16 cellular contexts compared by ENCODE assay signal in genomic region chr17:63714550-63715277, GRCh38. TPM values are rescaled to one million over a fixed set of nuclear protein-coding genes. Genes with fewer than 3 reads are reported as not detected.
DNase-seq lines count a peak whose midpoint lies in the region; ATAC-seq and FAIRE-seq lines count a peak whose summit lies in the region.
"Had no signal": no experiment of that assay in that cellular context is flagged by ENCODE, and none has a peak within 500 bp of the region (broad histone marks: within the 10 kb centered on the region; RNA-seq: fewer than 3 reads in every experiment).

No MANE protein-coding gene starts in this region.

- peak; percentile 23 for FAIRE-seq in urothelium cell line (lab: Jason Lieb, UNC)

- peak overlapping the region; percentile 37 to 51 for H3K27ac Mint-ChIP-seq in activated naive CD4-positive, alpha-beta T cell treated with anti-CD3 and anti-CD28 coated beads, Interleukin-2, amount 50 U/mL, for 72 hours
- no peak overlapping the region for H3K27ac Mint-ChIP-seq in activated naive CD4-positive, alpha-beta T cell treated with anti-CD3 and anti-CD28 coated beads, Interleukin-2, amount 10 ng/mL, durations not matched to agents 7 days and 5 days
- H3K27ac Mint-ChIP-seq: CD8-positive, alpha-beta T cell had no signal

- no peaks in the 10 kb centered on the region for H3K27me3 Mint-ChIP-seq in activated naive CD4-positive, alpha-beta T cell treated with anti-CD3 and anti-CD28 coated beads, Interleukin-2, amount 10 ng/mL, durations not matched to agents 7 days and 5 days

- no peak for ATAC-seq in activated naive CD4-positive, alpha-beta T cell treated with anti-CD3 and anti-CD28 coated beads, Interleukin-2, amount 50 U/mL, for 72 hours
- ATAC-seq in HG02884 (IDR thresholded peaks at IDR 0.05; ENCODE audit: unreplicated experiment) = no peak
- ATAC-seq: CD8-positive, alpha-beta T cell; PC-3 had no signal

- H3K9me3 Mint-ChIP-seq in activated naive CD4-positive, alpha-beta T cell treated with anti-CD3 and anti-CD28 coated beads, Interleukin-2, amount 50 U/mL, for 72 hours = no peaks in the 10 kb centered on the region
- H3K9me3 Mint-ChIP-seq in activated naive CD4-positive, alpha-beta T cell treated with anti-CD3 and anti-CD28 coated beads, Interleukin-2, amount 10 ng/mL, durations not matched to agents 7 days and 5 days = no peaks in the 10 kb centered on the region
- H3K9me3 Mint-ChIP-seq: CD8-positive, alpha-beta T cell; neural crest cell had no signal

- no peak overlapping the region for H3K4me3 Mint-ChIP-seq in activated naive CD4-positive, alpha-beta T cell treated with anti-CD3 and anti-CD28 coated beads, Interleukin-2, amount 10 ng/mL, durations not matched to agents 7 days and 5 days
- H3K4me3 Mint-ChIP-seq: CD8-positive, alpha-beta T cell; neural crest cell had no signal

- no peak for DNase-seq in activated naive CD4-positive, alpha-beta T cell treated with anti-CD3 and anti-CD28 coated beads, Interleukin-2, amount 50 U/mL, for 72 hours (ENCODE audit: low spot score in 2 of 2)
- no peak for DNase-seq in activated naive CD4-positive, alpha-beta T cell treated with anti-CD3 and anti-CD28 coated beads, Interleukin-2, amount 10 ng/mL, durations not matched to agents 7 days and 5 days
- DNase-seq in dermis blood vessel endothelial cell (peak; percentile 28), iris pigment epithelial cell (ENCODE audit: low read depth) (peak; percentile 70), urothelium cell line (ENCODE audit: low spot score) (no peak), NCI-H128 (lab: John Stamatoyannopoulos, UW; ENCODE audit: unreplicated experiment) (no peak)
- no peak for DNase-seq in stimulated activated CD4-positive, alpha-beta T cell treated with anti-CD3 and anti-CD28 coated beads, Interleukin-4, amount 100 ng/mL, for 4 hours
- DNase-seq: activated CD4-positive, CD25-positive, alpha-beta regulatory T cell treated with anti-CD3 and anti-CD28 coated beads, Interleukin-2, amount 50 U/mL, for 72 hours; activated gamma-delta T cell; CD8-positive, alpha-beta T cell; erythroblast; PC-3; retina; T1000 had no signal

- peaks cover 1 to 5% of the 10 kb centered on the region in 2 donors for H3K36me3 Mint-ChIP-seq in activated naive CD4-positive, alpha-beta T cell treated with anti-CD3 and anti-CD28 coated beads, Interleukin-2, amount 50 U/mL, for 72 hours
- H3K36me3 Mint-ChIP-seq in activated naive CD4-positive, alpha-beta T cell treated with anti-CD3 and anti-CD28 coated beads, Interleukin-2, amount 10 ng/mL, durations not matched to agents 7 days and 5 days = peaks cover 32% of the 10 kb centered on the region

- H3K4me1 Mint-ChIP-seq in activated naive CD4-positive, alpha-beta T cell treated with anti-CD3 and anti-CD28 coated beads, Interleukin-2, amount 10 ng/mL, durations not matched to agents 7 days and 5 days = peaks cover 9% of the 10 kb centered on the region

- CTCF ChIA-PET in activated naive CD4-positive, alpha-beta T cell treated with anti-CD3 and anti-CD28 coated beads, Interleukin-2, amount 10 ng/mL, durations not matched to agents 7 days and 5 days (lab: Charles Lee) = interaction anchor here (0.7 to 1.7 kb wide), 3 partner anchors 14 to 289 kb away, joined by 3 to 6 read pairs (median 3); no protein-coding TSS in a partner anchor

RNA-seq across cellular contexts. Expression of gene LIMD2, which starts 14.8 kb away (rescaled TPM):
- 100 to 1,000 TPM in 1 of 2 donors, 10 to 100 TPM in 1; 76.7 to 166 TPM for total RNA-seq in activated naive CD4-positive, alpha-beta T cell treated with anti-CD3 and anti-CD28 coated beads, Interleukin-2, amount 50 U/mL, for 72 hours
- 46.5 and 64.4 TPM in 2 replicates for total RNA-seq in dermis blood vessel endothelial cell

RNA-seq across cellular contexts. Expression of gene STRADA, which starts 26.9 kb away (rescaled TPM):
- 100 to 1,000 TPM in 1 of 2 donors, 10 to 100 TPM in 1; 68.3 to 112 TPM for total RNA-seq in activated naive CD4-positive, alpha-beta T cell treated with anti-CD3 and anti-CD28 coated beads, Interleukin-2, amount 50 U/mL, for 72 hours
- 26.5 and 27.5 TPM in 2 replicates for total RNA-seq in dermis blood vessel endothelial cell

RNA-seq across cellular contexts. Expression of gene CCDC47, which starts 58.7 kb away (rescaled TPM):
- 10 to 100 TPM; 53.8 to 75.7 TPM for total RNA-seq in activated naive CD4-positive, alpha-beta T cell treated with anti-CD3 and anti-CD28 coated beads, Interleukin-2, amount 50 U/mL, for 72 hours
- 109 and 164 TPM in 2 replicates for total RNA-seq in dermis blood vessel endothelial cell

RNA-seq across cellular contexts. Expression of gene DDX42, which starts 59.3 kb away (rescaled TPM):
- total RNA-seq in activated naive CD4-positive, alpha-beta T cell treated with anti-CD3 and anti-CD28 coated beads, Interleukin-2, amount 50 U/mL, for 72 hours = 100 to 1,000 TPM; 126 to 130 TPM
- 71.6 and 81.5 TPM in 2 replicates for total RNA-seq in dermis blood vessel endothelial cell

Comparison
In these comparisons a context has a peak if more than half of its experiments do, and no peak if none do; other contexts are left out.
1. DNase-seq: peak in dermis blood vessel endothelial cell (single experiment) and iris pigment epithelial cell (single experiment); none in activated naive CD4-positive, alpha-beta T cell treated with anti-CD3 and anti-CD28 coated beads, Interleukin-2, amount 50 U/mL, for 72 hours (0 of 2), activated naive CD4-positive, alpha-beta T cell treated with anti-CD3 and anti-CD28 coated beads, Interleukin-2, amount 10 ng/mL, durations not matched to agents 7 days and 5 days (single experiment), urothelium cell line (single experiment), stimulated activated CD4-positive, alpha-beta T cell treated with anti-CD3 and anti-CD28 coated beads, Interleukin-4, amount 100 ng/mL, for 4 hours (0 of 2) and NCI-H128 (single experiment).